Comparison of ENCODE assay signal across 17 cellular contexts in genomic region chr12:66072135-66072534, GRCh38. TPM values are rescaled to one million over a fixed set of nuclear protein-coding genes. Genes with fewer than 3 reads are reported as not detected.
DNase-seq lines count a peak whose midpoint lies in the region; ATAC-seq lines count a peak whose summit lies in the region.
"Had no signal": no experiment of that assay in that cellular context is flagged by ENCODE, and none has a peak within 500 bp of the region (broad histone marks: within the 10 kb centered on the region; RNA-seq: fewer than 3 reads in every experiment).

No MANE protein-coding gene starts in this region.

- peaks cover 10% of the 10 kb centered on the region for H3K27me3 Mint-ChIP-seq in activated naive CD8-positive, alpha-beta T cell treated with anti-CD3 and anti-CD28 coated beads, Interleukin-2, amount 50 U/mL, for 24 hours
- peaks cover 4% of the 10 kb centered on the region for H3K27me3 Mint-ChIP-seq in activated naive CD8-positive, alpha-beta T cell treated with anti-CD3 and anti-CD28 coated beads for 36 hours

- H3K4me1 ChIP-seq in effector memory CD4-positive, alpha-beta T cell (ENCODE audit: control insufficient read depth, insufficient read depth, low read length, poor library complexity, severe bottlenecking), result no peaks in the 10 kb centered on the region
- H3K4me1 ChIP-seq: A549, gastrocnemius medialis, lower lobe of right lung had no signal

- DNase-seq in activated naive CD8-positive, alpha-beta T cell treated with anti-CD3 and anti-CD28 coated beads, Interleukin-2, amount 50 U/mL, for 24 hours, result no peak
- DNase-seq in activated naive CD8-positive, alpha-beta T cell treated with anti-CD3 and anti-CD28 coated beads for 36 hours, result no peak
- DNase-seq in ecto neural progenitor cell (ENCODE audit: low spot score) (no peak), COLO829 (ENCODE audit: low spot score) (no peak), inferior parietal cortex (ENCODE audit: extremely low spot score) (no peak)
- no peak for DNase-seq in effector memory CD4-positive, alpha-beta T cell
- DNase-seq: activated naive CD4-positive, alpha-beta T cell treated with anti-CD3 and anti-CD28 coated beads, Interleukin-2, amount 10 ng/mL, durations not matched to agents 7 days and 5 days; EL; gastrocnemius medialis; lower lobe of right lung; NCI-H446; SJCRH30 had no signal

- H3K27ac ChIP-seq in effector memory CD4-positive, alpha-beta T cell (ENCODE audit: insufficient read depth, low read length, poor library complexity, severe bottlenecking), result no peak overlapping the region
- H3K27ac ChIP-seq: A549, gastrocnemius medialis, KMS-11, lower lobe of right lung, parathyroid adenoma, SJCRH30 had no signal

- H3K36me3 ChIP-seq in effector memory CD4-positive, alpha-beta T cell (ENCODE audit: control insufficient read depth, insufficient read depth, low read length), result no peaks in the 10 kb centered on the region
- H3K36me3 ChIP-seq: gastrocnemius medialis, lower lobe of right lung, SJCRH30 had no signal

- H3K27me3 ChIP-seq in effector memory CD4-positive, alpha-beta T cell (replicated peaks; ENCODE audit: control insufficient read depth, insufficient read depth, low read length, poor library complexity, severe bottlenecking), result no peaks in the 10 kb centered on the region
- H3K27me3 ChIP-seq: gastrocnemius medialis, SJCRH30 had no signal

- no peak overlapping the region for H3K27ac Mint-ChIP-seq in activated naive CD8-positive, alpha-beta T cell treated with anti-CD3 and anti-CD28 coated beads, Interleukin-2, amount 50 U/mL, for 24 hours
- no peak overlapping the region for H3K27ac Mint-ChIP-seq in activated naive CD8-positive, alpha-beta T cell treated with anti-CD3 and anti-CD28 coated beads for 36 hours
- H3K27ac Mint-ChIP-seq: activated naive CD4-positive, alpha-beta T cell treated with anti-CD3 and anti-CD28 coated beads, Interleukin-2, amount 10 ng/mL, durations not matched to agents 7 days and 5 days had no signal

- H3K4me3 ChIP-seq in effector memory CD4-positive, alpha-beta T cell (ENCODE audit: insufficient read depth, low read depth, low read length, poor library complexity, severe bottlenecking), result no peak overlapping the region
- H3K4me3 ChIP-seq: A549, gastrocnemius medialis, lower lobe of right lung, SJCRH30 had no signal

- no peaks in the 10 kb centered on the region for H3K9me3 Mint-ChIP-seq in activated naive CD8-positive, alpha-beta T cell treated with anti-CD3 and anti-CD28 coated beads, Interleukin-2, amount 50 U/mL, for 24 hours
- no peaks in the 10 kb centered on the region for H3K9me3 Mint-ChIP-seq in activated naive CD8-positive, alpha-beta T cell treated with anti-CD3 and anti-CD28 coated beads for 36 hours
- H3K9me3 Mint-ChIP-seq: activated naive CD4-positive, alpha-beta T cell treated with anti-CD3 and anti-CD28 coated beads, Interleukin-2, amount 10 ng/mL, durations not matched to agents 7 days and 5 days had no signal

- H3K36me3 Mint-ChIP-seq in activated naive CD8-positive, alpha-beta T cell treated with anti-CD3 and anti-CD28 coated beads, Interleukin-2, amount 50 U/mL, for 24 hours (ENCODE audit: low read depth), result no peaks in the 10 kb centered on the region
- no peaks in the 10 kb centered on the region for H3K36me3 Mint-ChIP-seq in activated naive CD8-positive, alpha-beta T cell treated with anti-CD3 and anti-CD28 coated beads for 36 hours
- H3K36me3 Mint-ChIP-seq: activated naive CD4-positive, alpha-beta T cell treated with anti-CD3 and anti-CD28 coated beads, Interleukin-2, amount 10 ng/mL, durations not matched to agents 7 days and 5 days had no signal

- H3K9me3 ChIP-seq in effector memory CD4-positive, alpha-beta T cell (ENCODE audit: control insufficient read depth, low read length), result no peaks in the 10 kb centered on the region
- H3K9me3 ChIP-seq: A549, gastrocnemius medialis, lower lobe of right lung had no signal

- ATAC-seq in activated naive CD8-positive, alpha-beta T cell treated with anti-CD3 and anti-CD28 coated beads, Interleukin-2, amount 50 U/mL, for 24 hours, result peak; percentile 28
- ATAC-seq in HG02623 (IDR thresholded peaks at IDR 0.05; ENCODE audit: unreplicated experiment), result peak; percentile 65
- ATAC-seq in HG03439 (IDR thresholded peaks at IDR 0.05; ENCODE audit: unreplicated experiment), result peak; percentile 61
- ATAC-seq: A549, gastrocnemius medialis, lower lobe of right lung had no signal

- H3K4me1 Mint-ChIP-seq in activated naive CD8-positive, alpha-beta T cell treated with anti-CD3 and anti-CD28 coated beads, Interleukin-2, amount 50 U/mL, for 24 hours, result peaks cover 11% of the 10 kb centered on the region
- H3K4me1 Mint-ChIP-seq in activated naive CD8-positive, alpha-beta T cell treated with anti-CD3 and anti-CD28 coated beads for 36 hours, result peaks cover 12% of the 10 kb centered on the region
- H3K4me1 Mint-ChIP-seq: activated naive CD4-positive, alpha-beta T cell treated with anti-CD3 and anti-CD28 coated beads, Interleukin-2, amount 10 ng/mL, durations not matched to agents 7 days and 5 days had no signal

- no peak overlapping the region for H3K4me3 Mint-ChIP-seq in activated naive CD8-positive, alpha-beta T cell treated with anti-CD3 and anti-CD28 coated beads, Interleukin-2, amount 50 U/mL, for 24 hours
- no peak overlapping the region for H3K4me3 Mint-ChIP-seq in activated naive CD8-positive, alpha-beta T cell treated with anti-CD3 and anti-CD28 coated beads for 36 hours
- H3K4me3 Mint-ChIP-seq: activated naive CD4-positive, alpha-beta T cell treated with anti-CD3 and anti-CD28 coated beads, Interleukin-2, amount 10 ng/mL, durations not matched to agents 7 days and 5 days had no signal

RNA-seq across cellular contexts. Expression of gene LLPH, which starts 58.4 kb away (rescaled TPM):
- total RNA-seq in activated naive CD8-positive, alpha-beta T cell treated with anti-CD3 and anti-CD28 coated beads for 36 hours, result 10 to 100 TPM; 51.7 to 56.0 TPM
